Comparison of ENCODE assay signal across 9 cellular contexts in the genomic region with DNA sequence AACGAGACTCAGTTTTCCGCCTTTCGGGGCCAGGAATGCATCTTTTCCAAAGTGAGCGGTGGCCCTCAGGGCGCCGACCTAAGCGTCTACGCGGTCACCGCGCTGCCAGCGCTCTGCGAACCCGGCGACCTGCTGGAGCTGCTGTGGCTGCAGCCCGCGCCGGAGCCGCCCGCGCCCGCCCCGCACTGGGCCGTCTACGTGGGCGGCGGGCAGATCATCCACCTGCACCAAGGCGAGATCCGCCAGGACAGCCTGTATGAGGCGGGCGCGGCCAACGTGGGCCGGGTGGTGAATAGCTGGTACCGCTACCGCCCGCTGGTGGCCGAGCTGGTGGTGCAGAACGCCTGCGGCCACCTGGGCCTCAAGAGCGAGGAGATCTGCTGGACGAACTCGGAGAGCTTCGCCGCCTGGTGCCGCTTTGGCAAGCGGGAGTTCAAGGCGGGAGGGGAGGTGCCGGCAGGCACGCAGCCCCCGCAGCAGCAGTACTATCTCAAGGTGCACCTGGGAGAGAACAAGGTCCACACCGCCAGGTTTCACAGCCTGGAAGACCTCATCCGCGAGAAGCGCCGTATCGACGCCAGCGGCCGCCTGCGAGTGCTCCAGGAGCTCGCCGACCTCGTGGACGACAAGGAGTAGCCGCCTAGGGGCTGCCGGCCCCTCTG. TPM values are rescaled to one million over a fixed set of nuclear protein-coding genes. Genes with fewer than 3 reads are reported as not detected.
DNase-seq lines count a peak whose midpoint lies in the region; ATAC-seq and TF ChIP-seq lines count a peak whose summit lies in the region.
"Had no signal": no experiment of that assay in that cellular context is flagged by ENCODE, and none has a peak within 500 bp of the region (broad histone marks: within the 10 kb centered on the region; RNA-seq: fewer than 3 reads in every experiment).

No MANE protein-coding gene starts in this region.

- intact Hi-C loops in CD4-positive, alpha-beta T cell (cut with DNase I, micrococcal nuclease) = no loop called here

- POLR2A ChIA-PET in CD4-positive, alpha-beta T cell (lab: Charles Lee) = no interaction called here

- H3K36me3 ChIP-seq in thoracic aorta = no peaks in the 10 kb centered on the region

- no peaks in the 10 kb centered on the region for H3K9me3 Mint-ChIP-seq in CD4-positive, alpha-beta T cell
- H3K9me3 Mint-ChIP-seq: T-helper 1 cell treated with Interleukin-12 subunit alpha and Interleukin-12 subunit beta and Interleukin-4 antibody, amounts not matched to agents 30 μg/mL and 1 μg/mL, for 36 hours had no signal

- ATAC-seq in HG03442 (IDR thresholded peaks at IDR 0.05; ENCODE audit: unreplicated experiment) = peak; percentile 65
- ATAC-seq in thoracic aorta (ENCODE audit: insufficient number of reproducible peaks, low FRiP score, low read depth) = peak; percentile 58
- ATAC-seq in CD4-positive, alpha-beta T cell (ENCODE audit: poor library complexity) = no peak

- TF ChIP-seq CTCF in epithelial cell of proximal tubule (conservative IDR thresholded peaks at IDR 0.05; ENCODE audit: low read depth, low read length) (peak; percentile 68), thoracic aorta (IDR thresholded peaks at IDR 0.05) (peak; percentile 72)
- TF ChIP-seq CTCF in CD4-positive, alpha-beta T cell (IDR thresholded peaks at IDR 0.05) = no peak

- DNase-seq in GM04504 (ENCODE audit: low read depth) (peak; percentile 54), OCI-M1 (lab: John Stamatoyannopoulos, UW) (peak; percentile 94), epithelial cell of proximal tubule (ENCODE audit: low read depth) (no peak), mesenteric fat pad (ENCODE audit: low spot score) (peak; percentile 91), thoracic aorta (ENCODE audit: low spot score) (peak; percentile 31), dedifferentiated amniotic fluid mesenchymal stem cell (ENCODE audit: extremely low spot score) (no peak)
- no peak for DNase-seq in CD4-positive, alpha-beta T cell

- H3K27ac Mint-ChIP-seq in CD4-positive, alpha-beta T cell = no peak overlapping the region
- H3K27ac Mint-ChIP-seq: T-helper 1 cell treated with Interleukin-12 subunit alpha and Interleukin-12 subunit beta and Interleukin-4 antibody, amounts not matched to agents 30 μg/mL and 1 μg/mL, for 36 hours had no signal

- H3K4me1 Mint-ChIP-seq in CD4-positive, alpha-beta T cell (ENCODE audit: low read depth) = peaks cover 4% of the 10 kb centered on the region

- H3K27me3 Mint-ChIP-seq in CD4-positive, alpha-beta T cell = peaks cover 69% of the 10 kb centered on the region

- no peaks in the 10 kb centered on the region for H3K9me3 ChIP-seq in thoracic aorta
- no peaks in the 10 kb centered on the region for H3K9me3 ChIP-seq in CD4-positive, alpha-beta T cell (ENCODE audit: control insufficient read depth, low read length)

- peaks cover 0 to 27% of the 10 kb centered on the region in 2 donors for H3K4me1 ChIP-seq in thoracic aorta (ENCODE audit: control insufficient read depth in 1 of 2, low read depth in 2 of 2)

- CTCF ChIA-PET in CD4-positive, alpha-beta T cell (lab: Charles Lee) = no interaction called here

- H3K27me3 ChIP-seq in thoracic aorta (replicated peaks; ENCODE audit: insufficient read depth) = no peaks in the 10 kb centered on the region
- H3K27me3 ChIP-seq in CD4-positive, alpha-beta T cell (ENCODE audit: control insufficient read depth, insufficient read depth, low read length) = peaks cover 69% of the 10 kb centered on the region

- no peaks in the 10 kb centered on the region for H3K36me3 Mint-ChIP-seq in CD4-positive, alpha-beta T cell (ENCODE audit: low read depth)

- H3K4me3 ChIP-seq in epithelial cell of proximal tubule (ENCODE audit: low read depth, low read length) (peak overlapping the region; percentile 75), thoracic aorta (peak overlapping the region; percentile 81)

- H3K4me3 Mint-ChIP-seq in CD4-positive, alpha-beta T cell = no peak overlapping the region
- H3K4me3 Mint-ChIP-seq: T-helper 1 cell treated with Interleukin-12 subunit alpha and Interleukin-12 subunit beta and Interleukin-4 antibody, amounts not matched to agents 30 μg/mL and 1 μg/mL, for 36 hours had no signal

- H3K27ac ChIP-seq in thoracic aorta = peak overlapping the region; percentile 86
- H3K27ac ChIP-seq in CD4-positive, alpha-beta T cell (ENCODE audit: low read depth, low read length) = no peak overlapping the region

RNA-seq across cellular contexts. Expression of a gene that starts 1.8 kb away (rescaled TPM):
- total RNA-seq in epithelial cell of proximal tubule = 14.1 and 14.2 TPM in 2 replicates
- total RNA-seq in mesenteric fat pad = 0.67 TPM
- total RNA-seq in thoracic aorta = 1 to 10 TPM; 4.1 to 6.6 TPM
- not detected for total RNA-seq in CD4-positive, alpha-beta T cell

Comparison
In these comparisons a context has a peak if more than half of its experiments do, and no peak if none do; other contexts are left out.
1. DNase-seq: peak in GM04504 (single experiment), OCI-M1 (single experiment), mesenteric fat pad (single experiment) and thoracic aorta (single experiment); none in epithelial cell of proximal tubule (single experiment), dedifferentiated amniotic fluid mesenchymal stem cell (single experiment) and CD4-positive, alpha-beta T cell (0 of 10).